9 cellular contexts compared by ENCODE assay signal in genomic region chr2:183248866-183249567, GRCh38.
A peak's percentile ranks its signal among the peaks of the same experiment; 100 is the strongest.
DNase-seq lines count a peak whose midpoint lies in the region; ATAC-seq, FAIRE-seq and TF ChIP-seq lines count a peak whose summit lies in the region.
"Had no signal": no experiment of that assay in that cellular context is flagged by ENCODE, and none has a peak within 500 bp of the region (broad histone marks: within the 10 kb centered on the region; RNA-seq: fewer than 3 reads in every experiment).

No MANE protein-coding gene starts in this region.

- H3K27me3 Mint-ChIP-seq in chondrocyte (ENCODE audit: low read depth) (peaks cover 5% of the 10 kb centered on the region), mesothelial cell of epicardium (ENCODE audit: low read depth) (no peaks in the 10 kb centered on the region)
- H3K27me3 Mint-ChIP-seq in activated T-cell treated with anti-CD3 and anti-CD28 coated beads, Interleukin-2, amount 50 U/mL, for 72 hours (ENCODE audit: low read depth), result no peaks in the 10 kb centered on the region

- no peaks in the 10 kb centered on the region for H3K9me3 Mint-ChIP-seq in chondrocyte (ENCODE audit: low read depth)
- H3K9me3 Mint-ChIP-seq in mesothelial cell of epicardium, result no peaks in the 10 kb centered on the region
- no peaks in the 10 kb centered on the region for H3K9me3 Mint-ChIP-seq in activated T-cell treated with anti-CD3 and anti-CD28 coated beads, Interleukin-2, amount 50 U/mL, for 72 hours
- H3K9me3 Mint-ChIP-seq: naive thymus-derived CD8-positive, alpha-beta T cell had no signal

- TF ChIP-seq CTCF in chondrocyte (IDR thresholded peaks at IDR 0.05) (peak; percentile 86), mesothelial cell of epicardium (IDR thresholded peaks at IDR 0.05; ENCODE audit: unreplicated experiment) (peak; percentile 72)

- DNase-seq in HCEC 1CT, result peak; percentile 54
- peak; percentile 64 for DNase-seq in NCI-H2227 treated with DMSO at 0.1 percent for 48 hours (lab: John Stamatoyannopoulos, UW)
- DNase-seq in chondrocyte (ENCODE audit: low spot score), result no peak
- no peak for DNase-seq in mesothelial cell of epicardium (ENCODE audit: low spot score in 2 of 2, unreplicated experiment in 2 of 2)
- DNase-seq in activated CD4-positive, CD25-positive, alpha-beta regulatory T cell treated with anti-CD3 and anti-CD28 coated beads, Interleukin-2, amount 50 U/mL, for 72 hours, result no peak
- no peak for DNase-seq in GM12892 (ENCODE audit: insufficient read length)
- DNase-seq in activated T-cell treated with anti-CD3 and anti-CD28 coated beads, Interleukin-2, amount 50 U/mL, for 72 hours, result no peak

- FAIRE-seq in G401.6 (lab: Jason Lieb, UNC) (peak; percentile 94), GM12892 (lab: Jason Lieb, UNC) (no peak)

- no peak for TF ChIP-seq POLR2A in GM12892 (IDR thresholded peaks at IDR 0.05; ENCODE audit: low read depth, low read length)

- H3K4me3 Mint-ChIP-seq in chondrocyte (ENCODE audit: unreplicated experiment), result no peak overlapping the region
- no peak overlapping the region for H3K4me3 Mint-ChIP-seq in mesothelial cell of epicardium
- H3K4me3 Mint-ChIP-seq in activated T-cell treated with anti-CD3 and anti-CD28 coated beads, Interleukin-2, amount 50 U/mL, for 72 hours, result no peak overlapping the region
- H3K4me3 Mint-ChIP-seq: naive thymus-derived CD8-positive, alpha-beta T cell had no signal

- no peak for ATAC-seq in activated T-cell treated with anti-CD3 and anti-CD28 coated beads, Interleukin-2, amount 50 U/mL, for 72 hours (replicated peaks in 1 of 2)
- ATAC-seq: naive thymus-derived CD8-positive, alpha-beta T cell had no signal

- no peak overlapping the region for H3K27ac Mint-ChIP-seq in chondrocyte (ENCODE audit: unreplicated experiment)
- no peak overlapping the region for H3K27ac Mint-ChIP-seq in mesothelial cell of epicardium
- H3K27ac Mint-ChIP-seq in activated T-cell treated with anti-CD3 and anti-CD28 coated beads, Interleukin-2, amount 50 U/mL, for 72 hours, result no peak overlapping the region
- H3K27ac Mint-ChIP-seq: naive thymus-derived CD8-positive, alpha-beta T cell had no signal

- H3K36me3 Mint-ChIP-seq in chondrocyte (ENCODE audit: low read depth) (no peaks in the 10 kb centered on the region), mesothelial cell of epicardium (no peaks in the 10 kb centered on the region)
- no peaks in the 10 kb centered on the region for H3K36me3 Mint-ChIP-seq in activated T-cell treated with anti-CD3 and anti-CD28 coated beads, Interleukin-2, amount 50 U/mL, for 72 hours (ENCODE audit: insufficient read depth in 2 of 2)
- H3K36me3 Mint-ChIP-seq: naive thymus-derived CD8-positive, alpha-beta T cell had no signal

- H3K4me1 Mint-ChIP-seq in chondrocyte (ENCODE audit: low read depth), result no peaks in the 10 kb centered on the region
- no peaks in the 10 kb centered on the region for H3K4me1 Mint-ChIP-seq in mesothelial cell of epicardium
- no peaks in the 10 kb centered on the region for H3K4me1 Mint-ChIP-seq in activated T-cell treated with anti-CD3 and anti-CD28 coated beads, Interleukin-2, amount 50 U/mL, for 72 hours (ENCODE audit: low read depth)

Comparison
In these comparisons a context has a peak if more than half of its experiments do, and no peak if none do; other contexts are left out.
1. DNase-seq: peak in HCEC 1CT (single experiment) and NCI-H2227 treated with DMSO at 0.1 percent for 48 hours (single experiment); none in chondrocyte (single experiment), mesothelial cell of epicardium (0 of 2), activated CD4-positive, CD25-positive, alpha-beta regulatory T cell treated with anti-CD3 and anti-CD28 coated beads, Interleukin-2, amount 50 U/mL, for 72 hours (single experiment), GM12892 (single experiment) and activated T-cell treated with anti-CD3 and anti-CD28 coated beads, Interleukin-2, amount 50 U/mL, for 72 hours (0 of 2).